ENCODE assay signal across 11 cellular contexts in genomic region chr3:173058229-173058628, GRCh38.
"Had no signal": no experiment of that assay in that cellular context is flagged by ENCODE, and none has a peak within 500 bp of the region (broad histone marks: within the 10 kb centered on the region; RNA-seq: fewer than 3 reads in every experiment).

No MANE protein-coding gene starts in this region.

- H3K4me3 Mint-ChIP-seq: GM23338, H9, HFFc6 had no signal

- ATAC-seq: GM23338, HCT116 had no signal

- FAIRE-seq: H1, H54 had no signal

- H3K27ac ChIP-seq: GM23248 had no signal

- H3K4me1 Mint-ChIP-seq: GM23338 had no signal

- DNase-seq: GM23248, GOT3, H7, H9, HCEC 1CT, HFFc6 had no signal

- H3K27ac Mint-ChIP-seq: GM23338, HFFc6 had no signal

- H3K36me3 ChIP-seq: HAP-1 had no signal

- H3K4me1 ChIP-seq: HAP-1 had no signal

- H2AFZ ChIP-seq: GM23248, GM23338 had no signal

- H3K4me3 ChIP-seq: GM23248, GM23338, HAP-1 had no signal

- H3K9me3 ChIP-seq: HAP-1 had no signal

- H3K9me3 Mint-ChIP-seq: GM23338, H9, HFFc6 had no signal

- H3K9ac ChIP-seq: GM23248 had no signal

- H3K4me2 ChIP-seq: GM23338 had no signal
